Comparison of ENCODE assay signal across 24 cellular contexts in the genomic region with DNA sequence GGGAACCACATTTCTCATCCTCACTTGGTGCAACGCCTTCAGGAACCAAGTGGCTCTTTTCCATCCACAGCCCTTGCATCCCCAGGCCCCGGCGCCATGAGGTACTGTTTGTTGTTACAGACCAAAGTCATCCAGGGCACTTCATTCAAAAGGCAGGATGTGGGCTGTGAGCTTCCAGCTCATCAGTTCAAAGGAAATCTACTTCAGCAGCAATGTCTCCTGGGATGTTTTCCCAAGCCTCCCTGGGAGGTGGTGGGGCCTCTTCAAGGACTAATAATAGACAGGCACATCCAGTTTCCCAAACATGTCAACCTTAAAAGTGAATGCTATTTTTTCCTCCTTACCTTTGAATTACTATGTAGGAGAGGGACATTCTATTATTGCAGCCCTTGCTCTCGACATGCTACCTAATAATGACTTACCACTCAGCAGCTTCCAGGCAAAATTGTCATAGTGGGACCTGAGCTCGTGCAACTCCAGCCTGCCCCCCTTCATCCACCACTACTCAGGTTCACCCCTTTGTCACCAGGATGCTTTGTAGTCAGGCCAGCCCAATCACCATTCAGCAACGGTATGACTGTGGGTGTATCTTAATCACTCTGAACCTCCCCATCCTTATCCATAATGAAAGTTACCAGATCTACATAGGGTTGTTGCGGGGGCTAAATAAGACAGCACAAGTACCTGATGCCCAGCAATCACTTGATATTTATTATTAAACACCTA. TPM values are rescaled to one million over a fixed set of nuclear protein-coding genes. Genes with fewer than 3 reads are reported as not detected.
DNase-seq lines count a peak whose midpoint lies in the region; ATAC-seq and TF ChIP-seq lines count a peak whose summit lies in the region.
"Had no signal": no experiment of that assay in that cellular context is flagged by ENCODE, and none has a peak within 500 bp of the region (broad histone marks: within the 10 kb centered on the region; RNA-seq: fewer than 3 reads in every experiment).

No MANE protein-coding gene starts in this region.

- no peak for DNase-seq in T-helper 2 cell treated with Interferon-gamma antibody and Interleukin-4, amounts not matched to agents 5 μg/mL and 100 μg/mL, for 36 hours (ENCODE audit: low spot score)
- DNase-seq in T-helper 2 cell (no peak), osteoblast (ENCODE audit: insufficient read length, low spot score, missing footprints) (peak; percentile 65), NCI-H1105 (lab: John Stamatoyannopoulos, UW) (no peak)
- DNase-seq in stimulated activated CD4-positive, alpha-beta T cell treated with anti-CD3 and anti-CD28 coated beads, Interleukin-4, amount 100 ng/mL, for 24 hours = peak; percentile 14
- DNase-seq in stimulated activated CD4-positive, alpha-beta T cell treated with anti-CD3 and anti-CD28 coated beads, Interleukin-4, amount 100 ng/mL, for 4 hours = no peak
- DNase-seq: activated CD4-positive, CD25-positive, alpha-beta regulatory T cell; amniotic stem cell; central memory CD4-positive, alpha-beta T cell; Karpas-422; mesenchymal stem cell; NCI-H1092; NCI-H2029 treated with DMSO at 0.1 percent for 48 hours; nephron progenitor cell; PC-9; stimulated activated CD8-positive, alpha-beta memory T cell treated with anti-CD3 and anti-CD28 coated beads, Interleukin-4, amount 100 ng/mL, for 48 hours; substantia nigra had no signal

- H3K27ac ChIP-seq in osteoblast (ENCODE audit: low read depth, low read length) = no peak overlapping the region
- H3K27ac ChIP-seq: PC-9, skin epidermis, vagina had no signal

- H3K27ac Mint-ChIP-seq in T-helper 2 cell treated with Interferon-gamma antibody and Interleukin-4, amounts not matched to agents 5 μg/mL and 100 μg/mL, for 36 hours = no peak overlapping the region
- H3K27ac Mint-ChIP-seq in activated naive CD4-positive, alpha-beta T cell treated with anti-CD3 and anti-CD28 coated beads, Interleukin-2, amount 50 U/mL, for 24 hours = no peak overlapping the region
- H3K27ac Mint-ChIP-seq: nephron progenitor cell had no signal

- H4K20me1 ChIP-seq in osteoblast (ENCODE audit: insufficient read depth, low read length) = no peaks in the 10 kb centered on the region

- H3K4me3 Mint-ChIP-seq in T-helper 2 cell treated with Interferon-gamma antibody and Interleukin-4, amounts not matched to agents 5 μg/mL and 100 μg/mL, for 36 hours = peak overlapping the region; percentile 24
- peak overlapping the region; percentile 19 for H3K4me3 Mint-ChIP-seq in activated naive CD4-positive, alpha-beta T cell treated with anti-CD3 and anti-CD28 coated beads, Interleukin-2, amount 50 U/mL, for 24 hours

- H3K36me3 Mint-ChIP-seq in T-helper 2 cell treated with Interferon-gamma antibody and Interleukin-4, amounts not matched to agents 5 μg/mL and 100 μg/mL, for 36 hours (ENCODE audit: low read depth) = peaks cover 25% of the 10 kb centered on the region
- peaks cover 12% of the 10 kb centered on the region for H3K36me3 Mint-ChIP-seq in activated naive CD4-positive, alpha-beta T cell treated with anti-CD3 and anti-CD28 coated beads, Interleukin-2, amount 50 U/mL, for 24 hours

- no peaks in the 10 kb centered on the region for H3K9me3 ChIP-seq in osteoblast (ENCODE audit: low read depth, low read length)
- H3K9me3 ChIP-seq: vagina had no signal

- peaks cover 18% of the 10 kb centered on the region for H3K9me3 Mint-ChIP-seq in T-helper 2 cell treated with Interferon-gamma antibody and Interleukin-4, amounts not matched to agents 5 μg/mL and 100 μg/mL, for 36 hours
- peaks cover 5% of the 10 kb centered on the region for H3K9me3 Mint-ChIP-seq in activated naive CD4-positive, alpha-beta T cell treated with anti-CD3 and anti-CD28 coated beads, Interleukin-2, amount 50 U/mL, for 24 hours

- no peaks in the 10 kb centered on the region for H3K4me1 ChIP-seq in osteoblast (ENCODE audit: insufficient read depth, low read length)

- no peaks in the 10 kb centered on the region for H3K79me2 ChIP-seq in osteoblast (ENCODE audit: insufficient read depth, low read length)

- peaks cover 51% of the 10 kb centered on the region for H3K4me1 Mint-ChIP-seq in T-helper 2 cell treated with Interferon-gamma antibody and Interleukin-4, amounts not matched to agents 5 μg/mL and 100 μg/mL, for 36 hours (ENCODE audit: low read depth)
- H3K4me1 Mint-ChIP-seq in activated naive CD4-positive, alpha-beta T cell treated with anti-CD3 and anti-CD28 coated beads, Interleukin-2, amount 50 U/mL, for 24 hours = peaks cover 48% of the 10 kb centered on the region

- no peaks in the 10 kb centered on the region for H3K27me3 Mint-ChIP-seq in T-helper 2 cell treated with Interferon-gamma antibody and Interleukin-4, amounts not matched to agents 5 μg/mL and 100 μg/mL, for 36 hours (ENCODE audit: low read depth)
- no peaks in the 10 kb centered on the region for H3K27me3 Mint-ChIP-seq in activated naive CD4-positive, alpha-beta T cell treated with anti-CD3 and anti-CD28 coated beads, Interleukin-2, amount 50 U/mL, for 24 hours

- TF ChIP-seq CTCF in osteoblast (IDR thresholded peaks at IDR 0.05; ENCODE audit: extremely low read depth, low read depth, low read length) = no peak

- peaks cover 10% of the 10 kb centered on the region for H3K27me3 ChIP-seq in osteoblast (ENCODE audit: insufficient read depth, low read length)
- H3K27me3 ChIP-seq: vagina had no signal

- ATAC-seq in GM21717 (IDR thresholded peaks at IDR 0.05; ENCODE audit: unreplicated experiment) = no peak
- ATAC-seq: esophagus mucosa had no signal

- H2AFZ ChIP-seq in osteoblast (ENCODE audit: low read length) = no peak overlapping the region
- H2AFZ ChIP-seq: PC-9 had no signal

- H3K36me3 ChIP-seq in osteoblast (ENCODE audit: insufficient read depth, low read length) = no peaks in the 10 kb centered on the region
- H3K36me3 ChIP-seq: vagina had no signal

- no peak overlapping the region for H3K4me2 ChIP-seq in osteoblast (ENCODE audit: insufficient read depth, low read length)
- H3K4me2 ChIP-seq: PC-9 had no signal

- H3K4me3 ChIP-seq in osteoblast (ENCODE audit: insufficient read depth, low read length) = no peak overlapping the region
- H3K4me3 ChIP-seq: PC-9, skin epidermis, vagina had no signal

RNA-seq across cellular contexts. Expression of a gene that starts 1.7 kb away (rescaled TPM):
- total RNA-seq in osteoblast = under 0.01 TPM in 2 replicates
- total RNA-seq: A172, PC-9, pulmonary artery endothelial cell had no signal

Comparison
In these comparisons a context has a peak if more than half of its experiments do, and no peak if none do; other contexts are left out.
1. DNase-seq: peak in stimulated activated CD4-positive, alpha-beta T cell treated with anti-CD3 and anti-CD28 coated beads, Interleukin-4, amount 100 ng/mL, for 24 hours (single experiment) and osteoblast (single experiment); none in T-helper 2 cell treated with Interferon-gamma antibody and Interleukin-4, amounts not matched to agents 5 μg/mL and 100 μg/mL, for 36 hours (single experiment), T-helper 2 cell (0 of 5), stimulated activated CD4-positive, alpha-beta T cell treated with anti-CD3 and anti-CD28 coated beads, Interleukin-4, amount 100 ng/mL, for 4 hours (0 of 2) and NCI-H1105 (single experiment).